1 cellular context compared by ENCODE assay signal in genomic region chr17:47785538-47786123, GRCh38.
TF ChIP-seq lines count a peak whose summit lies in the region.

No MANE protein-coding gene starts in this region.

TF ChIP-seq in HepG2, 621 proteins besides CTCF, POLR2A, EP300 and RAD21 (continued from another document and continues in another):
- TF ChIP-seq ZBED4 (CRISPR knock-in tag; IDR thresholded peaks at IDR 0.05; ENCODE audit: borderline replicate concordance) (peak; percentile 82), ARNT2 (CRISPR knock-in tag; IDR thresholded peaks at IDR 0.05; ENCODE audit: low read depth) (0 out of 2 replicates have a peak, but pooled peaks have one; percentile 51), ZFP41 (CRISPR knock-in tag; IDR thresholded peaks at IDR 0.05; ENCODE audit: borderline replicate concordance) (no peak), FOSL2 (CRISPR knock-in tag; IDR thresholded peaks at IDR 0.05) (peak; percentile 40; the same call in 1 of the 2 replicates), CENPT (CRISPR knock-in tag; IDR thresholded peaks at IDR 0.05; ENCODE audit: low read depth) (no peak), MIER3 (CRISPR knock-in tag; IDR thresholded peaks at IDR 0.05; ENCODE audit: borderline replicate concordance) (peak; percentile 67; the same call in 1 of the 2 replicates), RNF2 (conservative IDR thresholded peaks at IDR 0.05; ENCODE audit: low read depth) (no peak), RBM39 (IDR thresholded peaks at IDR 0.05; ENCODE audit: low read depth, low read length, poor library complexity, severe bottlenecking) (no peak), ZBTB7A (CRISPR knock-in tag; IDR thresholded peaks at IDR 0.05) (no peak), ATF6 (CRISPR knock-in tag; conservative IDR thresholded peaks at IDR 0.05) (0 out of 2 replicates have a peak, but pooled peaks have one; percentile 80), RXRB (CRISPR knock-in tag; IDR thresholded peaks at IDR 0.05; ENCODE audit: borderline replicate concordance) (peak; percentile 62), HDAC2 (CRISPR knock-in tag; IDR thresholded peaks at IDR 0.05) (peak; percentile 71; the same call in 1 of the 2 replicates), ZNF143 (CRISPR knock-in tag; IDR thresholded peaks at IDR 0.05) (no peak), KMT2B (CRISPR knock-in tag; IDR thresholded peaks at IDR 0.05) (peak; percentile 46; the same call in 1 of the 2 replicates), IRF2 (CRISPR knock-in tag; IDR thresholded peaks at IDR 0.05) (peak; percentile 77), ZNF772 (CRISPR knock-in tag; IDR thresholded peaks at IDR 0.05) (peak; percentile 77), ZNF138 (CRISPR knock-in tag; IDR thresholded peaks at IDR 0.05; ENCODE audit: low read depth) (0 out of 2 replicates have a peak, but pooled peaks have one; percentile 31), ZNF317 (CRISPR knock-in tag; IDR thresholded peaks at IDR 0.05) (no peak), FOXA3 (CRISPR knock-in tag; IDR thresholded peaks at IDR 0.05) (peak; percentile 41), HDAC6 (IDR thresholded peaks at IDR 0.05; ENCODE audit: low read depth, low read length) (no peak), BORCS8-MEF2B (CRISPR knock-in tag; IDR thresholded peaks at IDR 0.05) (peak; percentile 91), SMAD1 (CRISPR knock-in tag; IDR thresholded peaks at IDR 0.05; ENCODE audit: borderline replicate concordance, low read depth) (no peak), GTF2F1 (IDR thresholded peaks at IDR 0.05; ENCODE audit: low read length) (no peak), KDM2A (CRISPR knock-in tag; IDR thresholded peaks at IDR 0.05; ENCODE audit: borderline replicate concordance, low read depth) (peak; percentile 36; the same call in 1 of the 2 replicates), ZNF431 (CRISPR knock-in tag; IDR thresholded peaks at IDR 0.05; ENCODE audit: borderline replicate concordance, low read depth) (peak; percentile 64; the same call in 1 of the 2 replicates), TEAD2 (CRISPR knock-in tag; IDR thresholded peaks at IDR 0.05) (peak; percentile 62; the same call in 1 of the 2 replicates), ZNF574 (CRISPR knock-in tag; IDR thresholded peaks at IDR 0.05) (peak; percentile 51), RBFOX2 (IDR thresholded peaks at IDR 0.05; ENCODE audit: low read depth, low read length) (no peak), ZNF629 (CRISPR knock-in tag; conservative IDR thresholded peaks at IDR 0.05) (no peak), NFKBIZ (CRISPR knock-in tag; IDR thresholded peaks at IDR 0.05) (0 out of 2 replicates have a peak, but pooled peaks have one; percentile 71), ZNF335 (CRISPR knock-in tag; IDR thresholded peaks at IDR 0.05) (peak; percentile 80), SRY (CRISPR knock-in tag; IDR thresholded peaks at IDR 0.05) (peak; percentile 83; the same call in 1 of the 2 replicates), ZNF24 (IDR thresholded peaks at IDR 0.05) (no peak)
- TF ChIP-seq, protein P1, sequence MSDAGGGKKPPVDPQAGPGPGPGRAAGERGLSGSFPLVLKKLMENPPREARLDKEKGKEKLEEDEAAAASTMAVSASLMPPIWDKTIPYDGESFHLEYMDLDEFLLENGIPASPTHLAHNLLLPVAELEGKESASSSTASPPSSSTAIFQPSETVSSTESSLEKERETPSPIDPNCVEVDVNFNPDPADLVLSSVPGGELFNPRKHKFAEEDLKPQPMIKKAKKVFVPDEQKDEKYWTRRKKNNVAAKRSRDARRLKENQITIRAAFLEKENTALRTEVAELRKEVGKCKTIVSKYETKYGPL (CRISPR knock-in tag; IDR thresholded peaks at IDR 0.05): no peak
- TF ChIP-seq, protein P2, sequence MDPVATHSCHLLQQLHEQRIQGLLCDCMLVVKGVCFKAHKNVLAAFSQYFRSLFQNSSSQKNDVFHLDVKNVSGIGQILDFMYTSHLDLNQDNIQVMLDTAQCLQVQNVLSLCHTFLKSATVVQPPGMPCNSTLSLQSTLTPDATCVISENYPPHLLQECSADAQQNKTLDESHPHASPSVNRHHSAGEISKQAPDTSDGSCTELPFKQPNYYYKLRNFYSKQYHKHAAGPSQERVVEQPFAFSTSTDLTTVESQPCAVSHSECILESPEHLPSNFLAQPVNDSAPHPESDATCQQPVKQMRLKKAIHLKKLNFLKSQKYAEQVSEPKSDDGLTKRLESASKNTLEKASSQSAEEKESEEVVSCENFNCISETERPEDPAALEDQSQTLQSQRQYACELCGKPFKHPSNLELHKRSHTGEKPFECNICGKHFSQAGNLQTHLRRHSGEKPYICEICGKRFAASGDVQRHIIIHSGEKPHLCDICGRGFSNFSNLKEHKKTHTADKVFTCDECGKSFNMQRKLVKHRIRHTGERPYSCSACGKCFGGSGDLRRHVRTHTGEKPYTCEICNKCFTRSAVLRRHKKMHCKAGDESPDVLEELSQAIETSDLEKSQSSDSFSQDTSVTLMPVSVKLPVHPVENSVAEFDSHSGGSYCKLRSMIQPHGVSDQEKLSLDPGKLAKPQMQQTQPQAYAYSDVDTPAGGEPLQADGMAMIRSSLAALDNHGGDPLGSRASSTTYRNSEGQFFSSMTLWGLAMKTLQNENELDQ (CRISPR knock-in tag; IDR thresholded peaks at IDR 0.05; ENCODE audit: borderline replicate concordance): peak; percentile 94; the same call in 1 of the 2 replicates
- TF ChIP-seq, protein P3, sequence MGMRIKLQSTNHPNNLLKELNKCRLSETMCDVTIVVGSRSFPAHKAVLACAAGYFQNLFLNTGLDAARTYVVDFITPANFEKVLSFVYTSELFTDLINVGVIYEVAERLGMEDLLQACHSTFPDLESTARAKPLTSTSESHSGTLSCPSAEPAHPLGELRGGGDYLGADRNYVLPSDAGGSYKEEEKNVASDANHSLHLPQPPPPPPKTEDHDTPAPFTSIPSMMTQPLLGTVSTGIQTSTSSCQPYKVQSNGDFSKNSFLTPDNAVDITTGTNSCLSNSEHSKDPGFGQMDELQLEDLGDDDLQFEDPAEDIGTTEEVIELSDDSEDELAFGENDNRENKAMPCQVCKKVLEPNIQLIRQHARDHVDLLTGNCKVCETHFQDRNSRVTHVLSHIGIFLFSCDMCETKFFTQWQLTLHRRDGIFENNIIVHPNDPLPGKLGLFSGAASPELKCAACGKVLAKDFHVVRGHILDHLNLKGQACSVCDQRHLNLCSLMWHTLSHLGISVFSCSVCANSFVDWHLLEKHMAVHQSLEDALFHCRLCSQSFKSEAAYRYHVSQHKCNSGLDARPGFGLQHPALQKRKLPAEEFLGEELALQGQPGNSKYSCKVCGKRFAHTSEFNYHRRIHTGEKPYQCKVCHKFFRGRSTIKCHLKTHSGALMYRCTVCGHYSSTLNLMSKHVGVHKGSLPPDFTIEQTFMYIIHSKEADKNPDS (CRISPR knock-in tag; IDR thresholded peaks at IDR 0.05): no peak
- TF ChIP-seq, protein P4, sequence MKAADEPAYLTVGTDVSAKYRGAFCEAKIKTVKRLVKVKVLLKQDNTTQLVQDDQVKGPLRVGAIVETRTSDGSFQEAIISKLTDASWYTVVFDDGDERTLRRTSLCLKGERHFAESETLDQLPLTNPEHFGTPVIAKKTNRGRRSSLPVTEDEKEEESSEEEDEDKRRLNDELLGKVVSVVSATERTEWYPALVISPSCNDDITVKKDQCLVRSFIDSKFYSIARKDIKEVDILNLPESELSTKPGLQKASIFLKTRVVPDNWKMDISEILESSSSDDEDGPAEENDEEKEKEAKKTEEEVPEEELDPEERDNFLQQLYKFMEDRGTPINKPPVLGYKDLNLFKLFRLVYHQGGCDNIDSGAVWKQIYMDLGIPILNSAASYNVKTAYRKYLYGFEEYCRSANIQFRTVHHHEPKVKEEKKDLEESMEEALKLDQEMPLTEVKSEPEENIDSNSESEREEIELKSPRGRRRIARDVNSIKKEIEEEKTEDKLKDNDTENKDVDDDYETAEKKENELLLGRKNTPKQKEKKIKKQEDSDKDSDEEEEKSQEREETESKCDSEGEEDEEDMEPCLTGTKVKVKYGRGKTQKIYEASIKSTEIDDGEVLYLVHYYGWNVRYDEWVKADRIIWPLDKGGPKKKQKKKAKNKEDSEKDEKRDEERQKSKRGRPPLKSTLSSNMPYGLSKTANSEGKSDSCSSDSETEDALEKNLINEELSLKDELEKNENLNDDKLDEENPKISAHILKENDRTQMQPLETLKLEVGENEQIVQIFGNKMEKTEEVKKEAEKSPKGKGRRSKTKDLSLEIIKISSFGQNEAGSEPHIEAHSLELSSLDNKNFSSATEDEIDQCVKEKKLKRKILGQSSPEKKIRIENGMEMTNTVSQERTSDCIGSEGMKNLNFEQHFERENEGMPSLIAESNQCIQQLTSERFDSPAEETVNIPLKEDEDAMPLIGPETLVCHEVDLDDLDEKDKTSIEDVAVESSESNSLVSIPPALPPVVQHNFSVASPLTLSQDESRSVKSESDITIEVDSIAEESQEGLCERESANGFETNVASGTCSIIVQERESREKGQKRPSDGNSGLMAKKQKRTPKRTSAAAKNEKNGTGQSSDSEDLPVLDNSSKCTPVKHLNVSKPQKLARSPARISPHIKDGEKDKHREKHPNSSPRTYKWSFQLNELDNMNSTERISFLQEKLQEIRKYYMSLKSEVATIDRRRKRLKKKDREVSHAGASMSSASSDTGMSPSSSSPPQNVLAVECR (CRISPR knock-in tag; IDR thresholded peaks at IDR 0.05; ENCODE audit: borderline replicate concordance): peak; percentile 27; the same call in 1 of the 2 replicates
- TF ChIP-seq, protein P5, sequence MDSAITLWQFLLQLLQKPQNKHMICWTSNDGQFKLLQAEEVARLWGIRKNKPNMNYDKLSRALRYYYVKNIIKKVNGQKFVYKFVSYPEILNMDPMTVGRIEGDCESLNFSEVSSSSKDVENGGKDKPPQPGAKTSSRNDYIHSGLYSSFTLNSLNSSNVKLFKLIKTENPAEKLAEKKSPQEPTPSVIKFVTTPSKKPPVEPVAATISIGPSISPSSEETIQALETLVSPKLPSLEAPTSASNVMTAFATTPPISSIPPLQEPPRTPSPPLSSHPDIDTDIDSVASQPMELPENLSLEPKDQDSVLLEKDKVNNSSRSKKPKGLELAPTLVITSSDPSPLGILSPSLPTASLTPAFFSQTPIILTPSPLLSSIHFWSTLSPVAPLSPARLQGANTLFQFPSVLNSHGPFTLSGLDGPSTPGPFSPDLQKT (CRISPR knock-in tag; IDR thresholded peaks at IDR 0.05; ENCODE audit: borderline replicate concordance): no peak
- TF ChIP-seq, protein P6, sequence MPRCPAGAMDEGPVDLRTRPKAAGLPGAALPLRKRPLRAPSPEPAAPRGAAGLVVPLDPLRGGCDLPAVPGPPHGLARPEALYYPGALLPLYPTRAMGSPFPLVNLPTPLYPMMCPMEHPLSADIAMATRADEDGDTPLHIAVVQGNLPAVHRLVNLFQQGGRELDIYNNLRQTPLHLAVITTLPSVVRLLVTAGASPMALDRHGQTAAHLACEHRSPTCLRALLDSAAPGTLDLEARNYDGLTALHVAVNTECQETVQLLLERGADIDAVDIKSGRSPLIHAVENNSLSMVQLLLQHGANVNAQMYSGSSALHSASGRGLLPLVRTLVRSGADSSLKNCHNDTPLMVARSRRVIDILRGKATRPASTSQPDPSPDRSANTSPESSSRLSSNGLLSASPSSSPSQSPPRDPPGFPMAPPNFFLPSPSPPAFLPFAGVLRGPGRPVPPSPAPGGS (CRISPR knock-in tag; IDR thresholded peaks at IDR 0.05): 0 out of 2 replicates have a peak, but pooled peaks have one; percentile 61
